ENCODE assay signal across 8 cellular contexts in genomic region chr10:6579193-6579903, GRCh38. TPM values are rescaled to one million over a fixed set of nuclear protein-coding genes. Genes with fewer than 3 reads are reported as not detected.
DNase-seq lines count a peak whose midpoint lies in the region; ATAC-seq, FAIRE-seq and TF ChIP-seq lines count a peak whose summit lies in the region.

No MANE protein-coding gene starts in this region.

- peak overlapping the region; percentile 90 to 92 for H3K4me3 Mint-ChIP-seq in activated T-cell treated with anti-CD3 and anti-CD28 coated beads, Interleukin-2, amount 50 U/mL, for 72 hours

- peak overlapping the region; percentile 57 for H3K9ac ChIP-seq in iPS-15b (ENCODE audit: low read depth, low read length)

- H3K27me3 Mint-ChIP-seq in activated T-cell treated with anti-CD3 and anti-CD28 coated beads, Interleukin-2, amount 50 U/mL, for 72 hours (ENCODE audit: low read depth) = no peaks in the 10 kb centered on the region

- FAIRE-seq in small intestine (lab: Jason Lieb, UNC) = no peak
- no peak for FAIRE-seq in frontal cortex (lab: Jason Lieb, UNC)

- H3K36me3 ChIP-seq in iPS-15b (ENCODE audit: control insufficient read depth, insufficient read depth, low read length) (peaks cover 7% of the 10 kb centered on the region), small intestine (ENCODE audit: control insufficient read depth in 2 of 2, insufficient read depth in 2 of 2, low read length in 2 of 2) (no peaks in the 10 kb centered on the region)

- WGBS in small intestine, 3 donors = 5 to 20% (median 8%) methylated on average over 16 of the region's 16 CpGs

- H3K9me3 ChIP-seq in iPS-15b (ENCODE audit: control insufficient read depth, insufficient read depth, low read length) = no peaks in the 10 kb centered on the region
- H3K9me3 ChIP-seq in small intestine (ENCODE audit: control insufficient read depth, low read depth) = no peaks in the 10 kb centered on the region

- peaks cover 3% of the 10 kb centered on the region for H3K4me1 ChIP-seq in iPS-15b (ENCODE audit: control insufficient read depth, insufficient read depth, low read length)
- H3K4me1 ChIP-seq in small intestine (ENCODE audit: control insufficient read depth in 2 of 2, insufficient read depth in 1 of 2, low read depth in 1 of 2, low read length in 1 of 2) = no peaks in the 10 kb centered on the region

- peak overlapping the region; percentile 57 to 76 for H3K27ac ChIP-seq in small intestine (ENCODE audit: low read depth in 1 of 2, low read length in 1 of 2)

- peaks cover 15% of the 10 kb centered on the region for H3K27me3 ChIP-seq in iPS-15b (ENCODE audit: control insufficient read depth, insufficient read depth, low read length)
- no peaks in the 10 kb centered on the region for H3K27me3 ChIP-seq in small intestine (ENCODE audit: control insufficient read depth in 2 of 2, insufficient read depth in 2 of 2, low read length in 2 of 2)

- H3K4me3 ChIP-seq in HFF-Myc (replicated peaks; ENCODE audit: low read depth, low read length) = peak overlapping the region; percentile 87
- H3K4me3 ChIP-seq in iPS-15b (ENCODE audit: low read depth, low read length) = peak overlapping the region; percentile 70
- peak overlapping the region; percentile 58 to 93 for H3K4me3 ChIP-seq in small intestine (ENCODE audit: low read depth in 1 of 2, low read length in 2 of 2)

- peak; percentile 38 to 39 for ATAC-seq in activated T-cell treated with anti-CD3 and anti-CD28 coated beads, Interleukin-2, amount 50 U/mL, for 72 hours (replicated peaks in 1 of 2)
- no peak for ATAC-seq in omental fat pad (ENCODE audit: low FRiP score)

- no peak for TF ChIP-seq CTCF in HFF-Myc (IDR thresholded peaks at IDR 0.05; ENCODE audit: low read depth, low read length, missing control alignments)
- no peak for TF ChIP-seq CTCF in omental fat pad (IDR thresholded peaks at IDR 0.05)

- H3K4me1 Mint-ChIP-seq in activated T-cell treated with anti-CD3 and anti-CD28 coated beads, Interleukin-2, amount 50 U/mL, for 72 hours (ENCODE audit: low read depth) = peaks cover 68% of the 10 kb centered on the region

- peak overlapping the region; percentile 88 for H3K27ac Mint-ChIP-seq in activated T-cell treated with anti-CD3 and anti-CD28 coated beads, Interleukin-2, amount 50 U/mL, for 72 hours

- H3K9me3 Mint-ChIP-seq in activated T-cell treated with anti-CD3 and anti-CD28 coated beads, Interleukin-2, amount 50 U/mL, for 72 hours = no peaks in the 10 kb centered on the region

- DNase-seq in HFF-Myc (ENCODE audit: extremely low read depth, low read depth) (no peak), small intestine (no peak), frontal cortex (ENCODE audit: low spot score in 2 of 2) (no peak), GM19238 (ENCODE audit: insufficient read length, low spot score) (no peak), ecto neural progenitor cell (ENCODE audit: low spot score) (no peak), omental fat pad (ENCODE audit: low spot score) (no peak)
- peak; percentile 65 to 66 for DNase-seq in activated T-cell treated with anti-CD3 and anti-CD28 coated beads, Interleukin-2, amount 50 U/mL, for 72 hours

- peaks cover 17 to 24% of the 10 kb centered on the region in 2 donors for H3K36me3 Mint-ChIP-seq in activated T-cell treated with anti-CD3 and anti-CD28 coated beads, Interleukin-2, amount 50 U/mL, for 72 hours (ENCODE audit: insufficient read depth in 2 of 2)

RNA-seq across cellular contexts. Expression of gene PRKCQ, which starts 0.7 kb away (rescaled TPM):
- 10 to 100 TPM; 42.9 to 49.2 TPM for total RNA-seq in activated T-cell treated with anti-CD3 and anti-CD28 coated beads, Interleukin-2, amount 50 U/mL, for 72 hours
- 1 to 10 TPM in 2 of 3 donors, under 1 TPM in 1; 0.91 to 1.4 (median 1.3) TPM for polyA plus RNA-seq in small intestine
- 2.0 TPM for total RNA-seq in frontal cortex
- 1 to 10 TPM in 1 of 4 donors, under 1 TPM in 3; 0.56 to 1.9 (median 0.86) TPM for total RNA-seq in omental fat pad

Comparison
In these comparisons a context has a peak if more than half of its experiments do, and no peak if none do; other contexts are left out.
1. DNase-seq: peak in activated T-cell treated with anti-CD3 and anti-CD28 coated beads, Interleukin-2, amount 50 U/mL, for 72 hours (2 of 2); none in HFF-Myc (single experiment), small intestine (single experiment), frontal cortex (0 of 2), GM19238 (single experiment), ecto neural progenitor cell (single experiment) and omental fat pad (single experiment).
2. RNA of gene PRKCQ, which starts 0.7 kb away (total RNA-seq): 42.9 to 49.2 TPM in activated T-cell treated with anti-CD3 and anti-CD28 coated beads, Interleukin-2, amount 50 U/mL, for 72 hours; 2.0 TPM in frontal cortex (single experiment) and 0.56 to 1.9 TPM in omental fat pad; every median in the first group is over 10 times any median in the second.
3. Peak in every context shown above with its lines, with median percentiles within 50 percentile points of each other: H3K4me3 ChIP-seq.